ENCODE assay signal across 38 cellular contexts in genomic region chr1:3616861-3617260, GRCh38. TPM values are rescaled to one million over a fixed set of nuclear protein-coding genes. Genes with fewer than 3 reads are reported as not detected.
"Had no signal": no experiment of that assay in that cellular context is flagged by ENCODE, and none has a peak within 500 bp of the region (broad histone marks: within the 10 kb centered on the region; RNA-seq: fewer than 3 reads in every experiment).

No MANE protein-coding gene starts in this region.

- H3K27me3 Mint-ChIP-seq: activated naive CD4-positive, alpha-beta T cell treated with anti-CD3 and anti-CD28 coated beads, Interleukin-2, amount 50 U/mL, for 24 hours; activated naive CD8-positive, alpha-beta T cell had no signal

- H3K4me1 ChIP-seq: breast epithelium had no signal

- H3K9me3 Mint-ChIP-seq: activated naive CD4-positive, alpha-beta T cell treated with anti-CD3 and anti-CD28 coated beads for 36 hours; activated naive CD4-positive, alpha-beta T cell treated with anti-CD3 and anti-CD28 coated beads, Interleukin-2, amount 10 ng/mL, durations not matched to agents 7 days and 5 days; activated naive CD4-positive, alpha-beta T cell treated with anti-CD3 and anti-CD28 coated beads, Interleukin-2, amount 50 U/mL, for 24 hours; activated naive CD4-positive, alpha-beta T cell treated with anti-CD3 and anti-CD28 coated beads, Interleukin-2, amount 50 U/mL, for 72 hours; activated naive CD8-positive, alpha-beta T cell treated with anti-CD3 and anti-CD28 coated beads for 36 hours; activated naive CD8-positive, alpha-beta T cell treated with anti-CD3 and anti-CD28 coated beads, Interleukin-2, amount 10 ng/mL, durations not matched to agents 7 days and 5 days; activated naive CD8-positive, alpha-beta T cell treated with anti-CD3 and anti-CD28 coated beads, Interleukin-2, amount 50 U/mL, for 24 hours; activated T-cell treated with anti-CD3 and anti-CD28 coated beads, Interleukin-2, amount 50 U/mL, for 24 hours; activated T-cell treated with anti-CD3 and anti-CD28 coated beads, Interleukin-2, amount 50 U/mL, for 4 hours; activated T-cell treated with anti-CD3 and anti-CD28 coated beads, Interleukin-2, amount 50 U/mL, for 72 hours; activated T-helper 1 cell treated with anti-CD3 and anti-CD28 coated beads, Interleukin-12 subunit alpha, Interleukin-12 subunit beta, Interleukin-2, Interleukin-4 antibody, amounts not matched to agents 30 ng/mL and 10 ng/mL and 1 ng/mL, durations not matched to agents 14 hours and 24 hours and 36 hours; activated T-helper 17 cell treated with anti-CD3 and anti-CD28 coated beads, Interleukin-2, amount 50 U/mL, for 72 hours; activated T-helper 2 cell treated with anti-CD3 and anti-CD28 coated beads, Interferon-gamma antibody, Interleukin-2, Interleukin-4, amounts not matched to agents 10 μg/mL and 5 μg/mL and 100 μg/mL, durations not matched to agents 14 hours and 24 hours and 36 hours; central memory CD8-positive, alpha-beta T cell had no signal

- H3K27ac ChIP-seq: adrenal gland, ascending aorta, body of pancreas, brain microvascular endothelial cell, breast epithelium, cardiac muscle cell had no signal

- H3K36me3 Mint-ChIP-seq: activated naive CD4-positive, alpha-beta T cell treated with anti-CD3 and anti-CD28 coated beads, Interleukin-2, amount 10 ng/mL, durations not matched to agents 7 days and 5 days; activated naive CD4-positive, alpha-beta T cell treated with anti-CD3 and anti-CD28 coated beads, Interleukin-2, amount 50 U/mL, for 24 hours; activated naive CD4-positive, alpha-beta T cell treated with anti-CD3 and anti-CD28 coated beads, Interleukin-2, amount 50 U/mL, for 72 hours; activated naive CD8-positive, alpha-beta T cell; activated naive CD8-positive, alpha-beta T cell treated with anti-CD3 and anti-CD28 coated beads for 36 hours; activated naive CD8-positive, alpha-beta T cell treated with anti-CD3 and anti-CD28 coated beads, Interleukin-2, amount 10 ng/mL, durations not matched to agents 7 days and 5 days; brain had no signal

- H3K9me3 ChIP-seq: adrenal gland, ascending aorta, body of pancreas, breast epithelium had no signal

- H3K27me3 ChIP-seq: ascending aorta, body of pancreas, brain microvascular endothelial cell, breast epithelium, cardiac muscle cell had no signal

- H3K36me3 ChIP-seq: adrenal gland, ascending aorta, brain microvascular endothelial cell, breast epithelium, cardiac muscle cell had no signal

- DNase-seq: activated effector memory CD4-positive, alpha-beta T cell treated with anti-CD3 and anti-CD28 coated beads, Interleukin-2, amount 50 U/mL, for 16 hours; activated effector memory CD4-positive, alpha-beta T cell treated with Interleukin-2 at 50 U/mL for 16 hours; activated gamma-delta T cell; activated gamma-delta T cell treated with Interleukin-2 at 50 U/mL for 16 hours; activated naive CD4-positive, alpha-beta T cell; activated naive CD4-positive, alpha-beta T cell treated with anti-CD3 and anti-CD28 coated beads for 36 hours; activated naive CD4-positive, alpha-beta T cell treated with anti-CD3 and anti-CD28 coated beads, Interleukin-2, amount 10 ng/mL, durations not matched to agents 7 days and 5 days; activated naive CD4-positive, alpha-beta T cell treated with anti-CD3 and anti-CD28 coated beads, Interleukin-2, amount 50 U/mL, for 16 hours; activated naive CD4-positive, alpha-beta T cell treated with Interleukin-2 at 50 U/mL for 16 hours; activated naive CD8-positive, alpha-beta T cell treated with anti-CD3 and anti-CD28 coated beads for 36 hours; activated naive CD8-positive, alpha-beta T cell treated with anti-CD3 and anti-CD28 coated beads, Interleukin-2, amount 10 ng/mL, durations not matched to agents 7 days and 5 days; activated naive CD8-positive, alpha-beta T cell treated with anti-CD3 and anti-CD28 coated beads, Interleukin-2, amount 50 U/mL, for 24 hours; activated T-cell treated with anti-CD3 and anti-CD28 coated beads, Interleukin-2, amount 50 U/mL, for 1 hour; activated T-cell treated with anti-CD3 and anti-CD28 coated beads, Interleukin-2, amount 50 U/mL, for 24 hours; activated T-cell treated with anti-CD3 and anti-CD28 coated beads, Interleukin-2, amount 50 U/mL, for 4 hours; activated T-cell treated with anti-CD3 and anti-CD28 coated beads, Interleukin-2, amount 50 U/mL, for 48 hours; activated T-cell treated with anti-CD3 and anti-CD28 coated beads, Interleukin-2, amount 50 U/mL, for 72 hours; adrenal gland; amniotic stem cell; amygdala; anterior cingulate cortex; aorta; body of pancreas; brain microvascular endothelial cell; caudate nucleus; central memory CD4-positive, alpha-beta T cell; cerebellar nuclear complex had no signal

- H3K4me3 Mint-ChIP-seq: activated naive CD4-positive, alpha-beta T cell treated with anti-CD3 and anti-CD28 coated beads for 36 hours; activated naive CD4-positive, alpha-beta T cell treated with anti-CD3 and anti-CD28 coated beads, Interleukin-2, amount 10 ng/mL, durations not matched to agents 7 days and 5 days; activated naive CD4-positive, alpha-beta T cell treated with anti-CD3 and anti-CD28 coated beads, Interleukin-2, amount 50 U/mL, for 24 hours; activated naive CD8-positive, alpha-beta T cell; activated naive CD8-positive, alpha-beta T cell treated with anti-CD3 and anti-CD28 coated beads for 36 hours; activated naive CD8-positive, alpha-beta T cell treated with anti-CD3 and anti-CD28 coated beads, Interleukin-2, amount 10 ng/mL, durations not matched to agents 7 days and 5 days; activated naive CD8-positive, alpha-beta T cell treated with anti-CD3 and anti-CD28 coated beads, Interleukin-2, amount 50 U/mL, for 24 hours; activated T-cell treated with anti-CD3 and anti-CD28 coated beads, Interleukin-2, amount 50 U/mL, for 24 hours; activated T-cell treated with anti-CD3 and anti-CD28 coated beads, Interleukin-2, amount 50 U/mL, for 4 hours; activated T-cell treated with anti-CD3 and anti-CD28 coated beads, Interleukin-2, amount 50 U/mL, for 72 hours; activated T-helper 1 cell treated with anti-CD3 and anti-CD28 coated beads, Interleukin-12 subunit alpha, Interleukin-12 subunit beta, Interleukin-2, Interleukin-4 antibody, amounts not matched to agents 30 ng/mL and 10 ng/mL and 1 ng/mL, durations not matched to agents 14 hours and 24 hours and 36 hours; activated T-helper 17 cell treated with anti-CD3 and anti-CD28 coated beads, Interleukin-2, amount 50 U/mL, for 72 hours; brain; central memory CD8-positive, alpha-beta T cell had no signal

- H3K27ac Mint-ChIP-seq: activated naive CD4-positive, alpha-beta T cell treated with anti-CD3 and anti-CD28 coated beads for 36 hours; activated naive CD4-positive, alpha-beta T cell treated with anti-CD3 and anti-CD28 coated beads, Interleukin-2, amount 10 ng/mL, durations not matched to agents 7 days and 5 days; activated naive CD4-positive, alpha-beta T cell treated with anti-CD3 and anti-CD28 coated beads, Interleukin-2, amount 50 U/mL, for 24 hours; activated naive CD4-positive, alpha-beta T cell treated with anti-CD3 and anti-CD28 coated beads, Interleukin-2, amount 50 U/mL, for 72 hours; activated naive CD8-positive, alpha-beta T cell; activated naive CD8-positive, alpha-beta T cell treated with anti-CD3 and anti-CD28 coated beads for 36 hours; activated naive CD8-positive, alpha-beta T cell treated with anti-CD3 and anti-CD28 coated beads, Interleukin-2, amount 10 ng/mL, durations not matched to agents 7 days and 5 days; activated naive CD8-positive, alpha-beta T cell treated with anti-CD3 and anti-CD28 coated beads, Interleukin-2, amount 50 U/mL, for 24 hours; activated T-cell treated with anti-CD3 and anti-CD28 coated beads, Interleukin-2, amount 50 U/mL, for 24 hours; activated T-cell treated with anti-CD3 and anti-CD28 coated beads, Interleukin-2, amount 50 U/mL, for 72 hours; activated T-helper 1 cell treated with anti-CD3 and anti-CD28 coated beads, Interleukin-12 subunit alpha, Interleukin-12 subunit beta, Interleukin-2, Interleukin-4 antibody, amounts not matched to agents 30 ng/mL and 10 ng/mL and 1 ng/mL, durations not matched to agents 14 hours and 24 hours and 36 hours; activated T-helper 17 cell treated with anti-CD3 and anti-CD28 coated beads, Interleukin-2, amount 50 U/mL, for 72 hours; activated T-helper 2 cell treated with anti-CD3 and anti-CD28 coated beads, Interferon-gamma antibody, Interleukin-2, Interleukin-4, amounts not matched to agents 10 μg/mL and 5 μg/mL and 100 μg/mL, durations not matched to agents 14 hours and 24 hours and 36 hours had no signal

- H3K4me3 ChIP-seq: adrenal gland, ascending aorta, body of pancreas, breast epithelium, cardiac muscle cell had no signal

RNA-seq across cellular contexts. Expression of gene TP73, which starts 35.5 kb away (rescaled TPM):
- total RNA-seq: ascending aorta, cardiac muscle cell had no signal
